In the genomic region with DNA sequence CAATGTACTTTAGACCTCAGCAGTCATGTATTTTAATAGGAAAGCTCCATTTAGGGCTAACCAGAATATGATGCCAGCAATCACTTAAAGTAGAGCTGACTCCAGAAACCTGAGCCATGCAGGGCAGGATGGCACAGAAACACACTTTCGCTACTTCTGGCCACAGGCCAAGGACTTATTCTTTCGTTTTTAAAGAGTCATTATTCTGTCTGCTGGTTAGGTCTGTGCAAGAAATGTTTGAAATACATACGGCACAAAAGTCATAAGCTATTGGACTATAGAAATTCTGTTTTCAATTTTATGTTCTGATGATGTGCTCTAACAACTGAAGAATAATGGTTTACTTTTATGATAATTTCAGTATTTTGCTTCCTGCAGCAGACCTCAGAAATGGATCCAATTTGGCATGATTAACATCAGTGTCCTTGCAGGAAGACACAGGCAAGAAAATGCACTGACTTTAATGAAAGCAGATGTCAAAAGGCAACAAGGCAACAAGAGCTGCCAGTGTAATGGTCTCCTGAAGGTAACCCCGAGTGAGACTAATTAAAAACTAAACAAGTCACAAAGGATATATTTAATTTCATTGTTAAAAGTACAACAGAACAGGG, we compare ENCODE assay signal across 8 cellular contexts.
DNase-seq lines count a peak whose midpoint lies in the region; ATAC-seq and TF ChIP-seq lines count a peak whose summit lies in the region.

No MANE protein-coding gene starts in this region.

- H3K4me1 ChIP-seq in BE2C = peaks cover 10% of the 10 kb centered on the region

- TF ChIP-seq CTCF in BE2C (IDR thresholded peaks at IDR 0.05; ENCODE audit: low read depth, low read length) = no peak
- no peak for TF ChIP-seq CTCF in chondrocyte (IDR thresholded peaks at IDR 0.05)
- TF ChIP-seq CTCF in osteocyte (IDR thresholded peaks at IDR 0.05) = no peak

- POLR2A ChIA-PET in activated CD4-positive, alpha-beta T cell treated with anti-CD3 and anti-CD28 coated beads, Interleukin-2, amount 10 ng/mL, durations not matched to agents 7 days and 5 days (lab: Charles Lee) = no interaction called here

- H3K27ac Mint-ChIP-seq in chondrocyte (ENCODE audit: unreplicated experiment) (peak overlapping the region; percentile 34), osteocyte (ENCODE audit: unreplicated experiment) (peak overlapping the region; percentile 67)
- no peak overlapping the region for H3K27ac Mint-ChIP-seq in activated naive CD4-positive, alpha-beta T cell treated with anti-CD3 and anti-CD28 coated beads, Interleukin-2, amount 50 U/mL, for 72 hours
- H3K27ac Mint-ChIP-seq in activated CD4-positive, alpha-beta T cell treated with anti-CD3 and anti-CD28 coated beads, Interleukin-2, amount 10 ng/mL, durations not matched to agents 7 days and 5 days = no peak overlapping the region

- DNase-seq in BE2C = peak; percentile 59
- peak; percentile 62 for DNase-seq in NCI-H2029 treated with DMSO at 0.1 percent for 48 hours (lab: John Stamatoyannopoulos, UW)
- DNase-seq in chondrocyte (ENCODE audit: low spot score) = no peak
- no peak for DNase-seq in osteocyte (ENCODE audit: extremely low spot score, unreplicated experiment)
- no peak for DNase-seq in activated naive CD4-positive, alpha-beta T cell treated with anti-CD3 and anti-CD28 coated beads, Interleukin-2, amount 50 U/mL, for 72 hours (ENCODE audit: low spot score in 2 of 2)
- no peak for DNase-seq in NCI-H226
- no peak for DNase-seq in activated CD4-positive, alpha-beta T cell treated with anti-CD3 and anti-CD28 coated beads, Interleukin-2, amount 10 ng/mL, durations not matched to agents 7 days and 5 days

- CTCF ChIA-PET in activated CD4-positive, alpha-beta T cell treated with anti-CD3 and anti-CD28 coated beads, Interleukin-2, amount 10 ng/mL, durations not matched to agents 7 days and 5 days (lab: Charles Lee) = no interaction called here

- H3K27me3 ChIP-seq in BE2C = no peaks in the 10 kb centered on the region

- peaks cover 35% of the 10 kb centered on the region for H3K4me1 Mint-ChIP-seq in chondrocyte (ENCODE audit: low read depth)
- peaks cover 46% of the 10 kb centered on the region for H3K4me1 Mint-ChIP-seq in osteocyte (ENCODE audit: unreplicated experiment)
- no peaks in the 10 kb centered on the region for H3K4me1 Mint-ChIP-seq in activated CD4-positive, alpha-beta T cell treated with anti-CD3 and anti-CD28 coated beads, Interleukin-2, amount 10 ng/mL, durations not matched to agents 7 days and 5 days

- peak overlapping the region; percentile 46 for H3K4me3 ChIP-seq in BE2C (ENCODE audit: low read depth, low read length)

- no peaks in the 10 kb centered on the region for H3K36me3 Mint-ChIP-seq in chondrocyte (ENCODE audit: low read depth)
- H3K36me3 Mint-ChIP-seq in osteocyte (ENCODE audit: unreplicated experiment) = peaks cover 2% of the 10 kb centered on the region
- no peaks in the 10 kb centered on the region for H3K36me3 Mint-ChIP-seq in activated naive CD4-positive, alpha-beta T cell treated with anti-CD3 and anti-CD28 coated beads, Interleukin-2, amount 50 U/mL, for 72 hours
- H3K36me3 Mint-ChIP-seq in activated CD4-positive, alpha-beta T cell treated with anti-CD3 and anti-CD28 coated beads, Interleukin-2, amount 10 ng/mL, durations not matched to agents 7 days and 5 days (ENCODE audit: low read depth) = no peaks in the 10 kb centered on the region

- H3K4me3 Mint-ChIP-seq in chondrocyte (ENCODE audit: unreplicated experiment) (peak overlapping the region; percentile 57), osteocyte (ENCODE audit: unreplicated experiment) (peak overlapping the region; percentile 65)
- no peak overlapping the region for H3K4me3 Mint-ChIP-seq in activated CD4-positive, alpha-beta T cell treated with anti-CD3 and anti-CD28 coated beads, Interleukin-2, amount 10 ng/mL, durations not matched to agents 7 days and 5 days

- ATAC-seq in activated naive CD4-positive, alpha-beta T cell treated with anti-CD3 and anti-CD28 coated beads, Interleukin-2, amount 50 U/mL, for 72 hours = no peak
- ATAC-seq in HG03175 (IDR thresholded peaks at IDR 0.05; ENCODE audit: unreplicated experiment) = no peak

- H3K9me3 ChIP-seq in BE2C = no peaks in the 10 kb centered on the region

- H3K9me3 Mint-ChIP-seq in chondrocyte (ENCODE audit: low read depth) = no peaks in the 10 kb centered on the region
- H3K9me3 Mint-ChIP-seq in osteocyte (ENCODE audit: unreplicated experiment) = no peaks in the 10 kb centered on the region
- H3K9me3 Mint-ChIP-seq in activated naive CD4-positive, alpha-beta T cell treated with anti-CD3 and anti-CD28 coated beads, Interleukin-2, amount 50 U/mL, for 72 hours = no peaks in the 10 kb centered on the region
- H3K9me3 Mint-ChIP-seq in activated CD4-positive, alpha-beta T cell treated with anti-CD3 and anti-CD28 coated beads, Interleukin-2, amount 10 ng/mL, durations not matched to agents 7 days and 5 days = no peaks in the 10 kb centered on the region

- no peaks in the 10 kb centered on the region for H3K36me3 ChIP-seq in BE2C

- H3K27me3 Mint-ChIP-seq in chondrocyte (ENCODE audit: low read depth) (no peaks in the 10 kb centered on the region), osteocyte (ENCODE audit: unreplicated experiment) (no peaks in the 10 kb centered on the region)
- no peaks in the 10 kb centered on the region for H3K27me3 Mint-ChIP-seq in activated CD4-positive, alpha-beta T cell treated with anti-CD3 and anti-CD28 coated beads, Interleukin-2, amount 10 ng/mL, durations not matched to agents 7 days and 5 days

Comparison
In these comparisons a context has a peak if more than half of its experiments do, and no peak if none do; other contexts are left out.
1. DNase-seq: peak in BE2C (single experiment) and NCI-H2029 treated with DMSO at 0.1 percent for 48 hours (single experiment); none in chondrocyte (single experiment), osteocyte (single experiment), activated naive CD4-positive, alpha-beta T cell treated with anti-CD3 and anti-CD28 coated beads, Interleukin-2, amount 50 U/mL, for 72 hours (0 of 2), NCI-H226 (single experiment) and activated CD4-positive, alpha-beta T cell treated with anti-CD3 and anti-CD28 coated beads, Interleukin-2, amount 10 ng/mL, durations not matched to agents 7 days and 5 days (single experiment).
2. H3K27ac Mint-ChIP-seq: peak in chondrocyte (single experiment) and osteocyte (single experiment); none in activated naive CD4-positive, alpha-beta T cell treated with anti-CD3 and anti-CD28 coated beads, Interleukin-2, amount 50 U/mL, for 72 hours (0 of 2) and activated CD4-positive, alpha-beta T cell treated with anti-CD3 and anti-CD28 coated beads, Interleukin-2, amount 10 ng/mL, durations not matched to agents 7 days and 5 days (single experiment).